ENCODE assay signal across 30 cellular contexts in the genomic region with DNA sequence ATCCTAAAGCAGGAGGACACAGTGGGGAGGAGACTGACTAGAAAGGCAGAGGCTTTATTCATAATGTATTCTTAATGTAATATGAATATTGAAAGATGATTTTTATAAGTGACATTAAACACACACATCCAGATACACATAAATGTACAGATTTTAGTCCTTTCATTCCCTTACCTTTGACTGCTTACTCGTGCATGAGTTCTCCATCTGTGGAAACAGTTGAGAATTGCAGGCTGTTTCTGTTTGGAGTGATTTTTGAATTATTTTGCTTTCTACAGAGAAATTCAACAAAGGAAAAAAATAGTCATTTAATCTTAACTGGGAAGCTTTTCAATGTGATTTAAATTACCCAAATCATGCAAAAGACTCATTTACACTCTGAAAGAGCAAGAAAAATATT.
"Had no signal": no experiment of that assay in that cellular context is flagged by ENCODE, and none has a peak within 500 bp of the region (broad histone marks: within the 10 kb centered on the region; RNA-seq: fewer than 3 reads in every experiment).

No MANE protein-coding gene starts in this region.

- H3K27ac ChIP-seq: left lung, lower lobe of right lung, neural progenitor cell, neutrophil, pancreas, prostate gland, skin epidermis, stomach, testis, thyroid gland, transverse colon, upper lobe of left lung, vagina had no signal

- H3K9me3 Mint-ChIP-seq: nephron progenitor cell, neural progenitor cell had no signal

- H3K4me3 Mint-ChIP-seq: naive thymus-derived CD8-positive, alpha-beta T cell; nephron progenitor cell; neural progenitor cell; stimulated activated naive B cell treated with anti-CD40 and anti-IgM and Interleukin-4, amounts not matched to agents 10 μg/mL and 1 μg/mL and 100 μg/mL, for 72 hours had no signal

- H3K4me3 ChIP-seq: left lung, lower lobe of right lung, neural progenitor cell, pancreas, prostate gland, skin epidermis, stomach, testis, thyroid gland, transverse colon, upper lobe of left lung, vagina had no signal

- H3K36me3 Mint-ChIP-seq: naive thymus-derived CD8-positive, alpha-beta T cell; neural progenitor cell; stimulated activated naive B cell treated with anti-CD40 and anti-IgM and Interleukin-4, amounts not matched to agents 10 μg/mL and 1 μg/mL and 100 μg/mL, for 72 hours had no signal

- H3K27me3 ChIP-seq: left lung, neural progenitor cell, neutrophil, pancreas, stomach, testis, thyroid gland, transverse colon, upper lobe of left lung, vagina had no signal

- H3K9me3 ChIP-seq: left lung, lower lobe of right lung, neutrophil, pancreas, prostate gland, stomach, testis, thyroid gland, transverse colon, upper lobe of left lung, vagina had no signal

- H3K4me1 ChIP-seq: left lung, lower lobe of right lung, neural progenitor cell, pancreas, prostate gland, stomach, testis, thyroid gland, transverse colon, upper lobe of left lung, vagina had no signal

- DNase-seq: hippocampal formation; kidney; left colon; left lung; lower lobe of right lung; mammary epithelial cell; mesenchymal stem cell; naive thymus-derived CD8-positive, alpha-beta T cell; nephron progenitor cell; pancreas; posterior cingulate gyrus; retina; right cardiac atrium; stimulated activated CD4-positive, alpha-beta T cell treated with anti-CD3 and anti-CD28 coated beads, Interleukin-12 subunit alpha, Interleukin-12 subunit beta, amount 100 ng/mL, for 4 hours; stimulated activated CD4-positive, alpha-beta T cell treated with anti-CD3 and anti-CD28 coated beads, Interleukin-15, amount 100 ng/mL, for 24 hours; stimulated activated CD4-positive, alpha-beta T cell treated with anti-CD3 and anti-CD28 coated beads, Interleukin-2, amount 100 ng/mL, for 24 hours; stimulated activated CD4-positive, alpha-beta T cell treated with anti-CD3 and anti-CD28 coated beads, Interleukin-4, amount 100 ng/mL, for 1 hour; stimulated activated naive B cell treated with anti-CD40 and anti-IgM and Interleukin-4, amounts not matched to agents 10 μg/mL and 1 μg/mL and 100 μg/mL, for 72 hours; stimulated activated naive CD8-positive, alpha-beta T cell treated with anti-CD3 and anti-CD28 coated beads, Interleukin-15, Interleukin-2, amounts not matched to agents 100 U/mL and 50 U/mL, for 24 hours; stomach; testis; thyroid gland; transverse colon; upper lobe of left lung had no signal

- H3K27me3 Mint-ChIP-seq: stimulated activated naive B cell treated with anti-CD40 and anti-IgM and Interleukin-4, amounts not matched to agents 10 μg/mL and 1 μg/mL and 100 μg/mL, for 72 hours had no signal

- H3K27ac Mint-ChIP-seq: naive thymus-derived CD8-positive, alpha-beta T cell; nephron progenitor cell; neural progenitor cell; stimulated activated naive B cell treated with anti-CD40 and anti-IgM and Interleukin-4, amounts not matched to agents 10 μg/mL and 1 μg/mL and 100 μg/mL, for 72 hours had no signal

- H3K4me1 Mint-ChIP-seq: naive thymus-derived CD8-positive, alpha-beta T cell; nephron progenitor cell; neural progenitor cell; stimulated activated naive B cell treated with anti-CD40 and anti-IgM and Interleukin-4, amounts not matched to agents 10 μg/mL and 1 μg/mL and 100 μg/mL, for 72 hours had no signal

- H3K36me3 ChIP-seq: left lung, lower lobe of right lung, neural progenitor cell, neutrophil, pancreas, prostate gland, stomach, thyroid gland, transverse colon, upper lobe of left lung, vagina had no signal

- ATAC-seq: left colon; left lung; lower lobe of right lung; naive thymus-derived CD8-positive, alpha-beta T cell; pancreas; right cardiac atrium; sciatic nerve; stimulated activated naive B cell treated with anti-CD40 and anti-IgM and Interleukin-4, amounts not matched to agents 10 μg/mL and 1 μg/mL and 100 μg/mL, for 72 hours; stimulated activated naive CD8-positive, alpha-beta T cell treated with anti-CD3 and anti-CD28 coated beads, Interleukin-15, Interleukin-2, amounts not matched to agents 100 U/mL and 50 U/mL, for 24 hours had no signal
